5 cellular contexts compared by ENCODE assay signal in the genomic region with DNA sequence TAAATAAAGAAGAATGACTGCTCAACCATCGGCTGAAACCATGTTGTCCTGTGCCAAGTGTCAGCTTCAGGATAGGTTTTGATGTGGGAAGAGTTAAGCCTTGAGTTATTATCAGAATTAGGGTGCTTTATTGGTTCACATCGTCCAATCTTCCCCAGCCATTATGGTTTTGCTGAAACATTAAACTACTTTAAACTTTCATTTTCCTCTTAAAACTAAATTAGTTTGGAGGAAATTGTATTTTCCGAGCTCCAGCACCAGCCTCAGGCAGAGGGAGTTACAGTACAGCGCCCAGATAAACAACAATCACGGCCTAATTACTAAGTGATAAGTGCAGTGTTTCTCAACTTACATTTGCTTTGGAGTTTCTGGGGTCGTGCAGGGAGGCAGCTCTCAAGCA.
"Had no signal": no experiment of that assay in that cellular context is flagged by ENCODE, and none has a peak within 500 bp of the region (broad histone marks: within the 10 kb centered on the region; RNA-seq: fewer than 3 reads in every experiment).

No MANE protein-coding gene starts in this region.

- DNase-seq: IMR-90, KBM-7 had no signal

- H3K4me3 ChIP-seq: K562 had no signal

- ATAC-seq: HepG2, K562 had no signal

- H3K27ac ChIP-seq: HL-60 had no signal
